In the genomic region with DNA sequence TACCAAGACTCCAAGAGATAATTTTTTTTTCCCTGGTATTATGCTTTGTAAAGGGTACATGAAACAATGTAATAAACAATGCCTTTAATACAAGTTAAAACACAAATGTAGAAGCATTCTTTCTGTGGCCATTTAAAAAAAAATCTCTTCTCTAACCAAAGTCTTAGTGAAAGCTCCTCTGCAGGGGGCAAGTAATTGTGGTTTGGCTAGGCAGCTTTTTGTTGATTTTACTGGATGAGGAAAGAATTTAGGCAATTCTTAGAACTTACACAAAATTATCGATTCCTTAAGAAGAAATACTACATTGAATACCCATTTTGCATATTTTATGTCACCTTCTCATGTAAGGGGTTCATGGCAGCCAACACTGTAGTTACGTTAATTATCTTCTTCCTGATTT, we compare ENCODE assay signal across 31 cellular contexts. TPM values are rescaled to one million over a fixed set of nuclear protein-coding genes. Genes with fewer than 3 reads are reported as not detected.
DNase-seq lines count a peak whose midpoint lies in the region; ATAC-seq and TF ChIP-seq lines count a peak whose summit lies in the region.
"Had no signal": no experiment of that assay in that cellular context is flagged by ENCODE, and none has a peak within 500 bp of the region (broad histone marks: within the 10 kb centered on the region; RNA-seq: fewer than 3 reads in every experiment).

No MANE protein-coding gene starts in this region.

- 0 out of 2 replicates have a peak, but pooled peaks cover 2% of the 10 kb centered on the region for H3K4me1 ChIP-seq in IMR-90 (ENCODE audit: control insufficient read depth, insufficient read depth, low read length)
- no peaks in the 10 kb centered on the region for H3K4me1 ChIP-seq in mesendoderm (ENCODE audit: control insufficient read depth, low read depth, low read length)
- H3K4me1 ChIP-seq: right lobe of liver, tibial artery had no signal

- H3K79me2 ChIP-seq in mesendoderm (ENCODE audit: control insufficient read depth, insufficient read depth, low read length): no peaks in the 10 kb centered on the region

- no peaks in the 10 kb centered on the region for H3K27me3 ChIP-seq in IMR-90 (ENCODE audit: control insufficient read depth, insufficient read depth, low read length)
- H3K27me3 ChIP-seq in mesendoderm (ENCODE audit: insufficient read depth, low read length, poor library complexity): no peaks in the 10 kb centered on the region
- H3K27me3 ChIP-seq: right lobe of liver, tibial artery had no signal

- POLR2A ChIA-PET in IMR-90 (lab: Charles Lee; ENCODE audit: unreplicated experiment): no interaction called here

- intact Hi-C loops in IMR-90 (cut with micrococcal nuclease): no loop called here
- intact Hi-C loops in posterior vena cava (cut with DNase I): no loop called here

- no peak overlapping the region for H2AK9ac ChIP-seq in IMR-90 (replicated peaks; ENCODE audit: low read depth, low read length, poor library complexity)

- no peaks in the 10 kb centered on the region for H4K20me1 ChIP-seq in IMR-90 (ENCODE audit: insufficient read depth, low read length)

- H2BK120ac ChIP-seq in IMR-90 (ENCODE audit: low read depth, low read length) (no peak overlapping the region), mesendoderm (ENCODE audit: low read depth, low read length) (no peak overlapping the region)

- H3K9me1 ChIP-seq in IMR-90 (ENCODE audit: insufficient read depth, low read length): peaks cover 3% of the 10 kb centered on the region; the same call in 1 of the 2 replicates

- H3K14ac ChIP-seq in IMR-90 (replicated peaks; ENCODE audit: low read depth, low read length): no peak overlapping the region

- no peak overlapping the region for H3K23ac ChIP-seq in IMR-90 (ENCODE audit: low read depth, low read length)
- no peak overlapping the region for H3K23ac ChIP-seq in mesendoderm (ENCODE audit: low read length)

- H2AK5ac ChIP-seq in IMR-90 (ENCODE audit: low read depth, low read length): no peak overlapping the region
- H2AK5ac ChIP-seq in mesendoderm (ENCODE audit: low read length): no peak overlapping the region

- WGBS in IMR-90 (ENCODE audit: extremely low coverage in 2 of 2, insufficient read length in 1 of 2), 2 experiments: no CpG with 5 or more reads among the region's 2 CpGs
- no CpG with 5 or more reads among the region's 2 CpGs for WGBS in mesendoderm (ENCODE audit: extremely low coverage, insufficient coverage, low lambda C conversion rate)

- H4K8ac ChIP-seq in IMR-90 (ENCODE audit: low read depth in 2 of 2, low read length in 2 of 2) (no peak overlapping the region), mesendoderm (ENCODE audit: low read depth, low read length) (no peak overlapping the region)

- H3K36me3 ChIP-seq in IMR-90 (ENCODE audit: control insufficient read depth, insufficient read depth, low read length) (peaks cover 8% of the 10 kb centered on the region), mesendoderm (ENCODE audit: control insufficient read depth, insufficient read depth, low read length) (no peaks in the 10 kb centered on the region)

- H2BK5ac ChIP-seq in IMR-90 (ENCODE audit: low read depth, low read length, poor library complexity, severe bottlenecking) (peak overlapping the region; percentile 81), mesendoderm (ENCODE audit: low read length) (no peak overlapping the region)

- no peak overlapping the region; the same call in 1 of the 2 replicates for H4K91ac ChIP-seq in IMR-90 (ENCODE audit: insufficient read depth, low read depth, low read length)

- peak; percentile 77 for ATAC-seq in IMR-90 (ENCODE audit: low read depth)
- ATAC-seq in HG02970 (IDR thresholded peaks at IDR 0.05; ENCODE audit: low FRiP score, unreplicated experiment): no peak
- ATAC-seq in GM19463 (IDR thresholded peaks at IDR 0.05; ENCODE audit: unreplicated experiment): no peak
- ATAC-seq: HepG2; left ventricle myocardium superior; right lobe of liver; stimulated activated naive CD8-positive, alpha-beta T cell treated with anti-CD3 and anti-CD28 coated beads, Interleukin-15, amount 100 ng/mL, for 72 hours had no signal

- dilution Hi-C loops in IMR-90 (cut with HindIII; ENCODE audit: low sequenced_read_pairs, unreplicated experiment): no loop called here

- H3K4me3 ChIP-seq in IMR-90 (ENCODE audit: insufficient read depth, low read depth, low read length) (no peak overlapping the region), cardiac fibroblast (replicated peaks in 1 of 2; ENCODE audit: low read depth in 2 of 2, low read length in 2 of 2) (no peak overlapping the region), mesendoderm (ENCODE audit: low read length) (no peak overlapping the region)
- H3K4me3 ChIP-seq: right lobe of liver, tibial artery had no signal

- H3K18ac ChIP-seq in IMR-90 (ENCODE audit: low read depth, low read length) (no peak overlapping the region), mesendoderm (ENCODE audit: low read length) (no peak overlapping the region)

- no peak for TF ChIP-seq RAD21 in IMR-90 (IDR thresholded peaks at IDR 0.05; ENCODE audit: low read length)

- DNase-seq in A172 (ENCODE audit: low spot score) (peak; percentile 12), IMR-90 (peak; percentile 55), cardiac fibroblast (ENCODE audit: low read depth in 2 of 2) (peak; percentile 26 to 42), mesendoderm (peak; percentile 40), posterior vena cava (ENCODE audit: low spot score) (no peak)
- no peak for DNase-seq in stimulated activated CD4-positive, alpha-beta T cell treated with anti-CD3 and anti-CD28 coated beads, Interleukin-15, amount 100 ng/mL, for 24 hours
- DNase-seq: activated CD4-positive, alpha-beta T cell treated with anti-CD3 and anti-CD28 coated beads, Interleukin-2, amount 10 ng/mL, durations not matched to agents 24 days and 14 days; activated naive CD4-positive, alpha-beta T cell treated with anti-CD3 and anti-CD28 coated beads for 36 hours; activated T-cell treated with anti-CD3 and anti-CD28 coated beads, Interleukin-2, amount 50 U/mL, for 48 hours; DMS53; HCEC 1CT; islet precursor cell; left ventricle myocardium superior; NCI-H1105; NCI-H2081; NCI-H446; NCI-H82; right lobe of liver; stimulated activated naive CD8-positive, alpha-beta T cell treated with anti-CD3 and anti-CD28 coated beads, Interleukin-15, amount 100 ng/mL, for 72 hours; tibial artery had no signal

- H2BK20ac ChIP-seq in IMR-90 (ENCODE audit: low read depth, low read length): no peak overlapping the region

- no peak overlapping the region for H3K4me2 ChIP-seq in IMR-90 (ENCODE audit: low read depth, low read length)
- H3K4me2 ChIP-seq in mesendoderm (ENCODE audit: low read length): no peak overlapping the region

- no peak for TF ChIP-seq POLR2A in IMR-90 (IDR thresholded peaks at IDR 0.05; ENCODE audit: low read depth, low read length)

- H3K27ac ChIP-seq in IMR-90 (ENCODE audit: insufficient read depth, low read length) (peak overlapping the region; percentile 37; the same call in 1 of the 2 replicates), mesendoderm (ENCODE audit: low read depth, low read length) (no peak overlapping the region)
- H3K27ac ChIP-seq: 22Rv1, HL-60, right lobe of liver, tibial artery, VCaP had no signal

- H2BK15ac ChIP-seq in IMR-90 (ENCODE audit: low read depth, low read length) (no peak overlapping the region), mesendoderm (replicated peaks; ENCODE audit: low read depth) (no peak overlapping the region)

- TF ChIP-seq CTCF in IMR-90 (conservative IDR thresholded peaks at IDR 0.05; ENCODE audit: low read depth, low read length) (no peak), cardiac fibroblast (IDR thresholded peaks at IDR 0.05; ENCODE audit: low read depth, low read length) (no peak)

- CTCF ChIA-PET in IMR-90 (lab: Yijun Ruan, JAX): interaction anchor here (0.6 kb wide), 1 partner anchor 148 kb away, joined by 3 read pairs; no protein-coding TSS in a partner anchor

- H4K5ac ChIP-seq in IMR-90 (ENCODE audit: low read depth, low read length) (no peak overlapping the region), mesendoderm (ENCODE audit: low read length) (no peak overlapping the region)

- no peaks in the 10 kb centered on the region for H3K9me3 ChIP-seq in IMR-90 (ENCODE audit: control insufficient read depth, insufficient read depth, low read length)
- H3K9me3 ChIP-seq: right lobe of liver, tibial artery had no signal

- H3K4ac ChIP-seq in IMR-90 (ENCODE audit: low read depth, low read length) (no peak overlapping the region), mesendoderm (ENCODE audit: low read depth, low read length) (no peak overlapping the region)

- BruUV-seq in IMR-90 (replicated peaks; lab: Mats Ljungman, UMichigan): no TSS peak

- peaks cover 16 to 32% of the 10 kb centered on the region in 2 experiments for H3K79me1 ChIP-seq in IMR-90 (ENCODE audit: low read depth in 1 of 2, low read length in 2 of 2)
- H3K79me1 ChIP-seq in mesendoderm (ENCODE audit: low read length): no peaks in the 10 kb centered on the region

- no peak overlapping the region for H2AFZ ChIP-seq in IMR-90 (replicated peaks; ENCODE audit: low read length, poor library complexity)

- in situ Hi-C loops in IMR-90 (cut with MboI; ENCODE audit: low sequenced_read_pairs): no loop called here

- no peak overlapping the region for H3K9ac ChIP-seq in IMR-90 (ENCODE audit: low read depth, low read length)
- H3K9ac ChIP-seq in mesendoderm (ENCODE audit: low read length): no peak overlapping the region

- H3K56ac ChIP-seq in IMR-90 (ENCODE audit: extremely low read depth, insufficient read depth, low read length): no peak overlapping the region
- no peak overlapping the region for H3K56ac ChIP-seq in mesendoderm (ENCODE audit: low read length)

TF ChIP-seq in IMR-90, 13 proteins besides CTCF, POLR2A, EP300 and RAD21 (continues in another document):
- TF ChIP-seq BHLHE40 (IDR thresholded peaks at IDR 0.05; ENCODE audit: low read depth, low read length): no peak
- no peak for TF ChIP-seq NFE2L2 (IDR thresholded peaks at IDR 0.05; ENCODE audit: low read depth, low read length)
- TF ChIP-seq FOS (IDR thresholded peaks at IDR 0.05; ENCODE audit: low read depth, low read length): no peak
- no peak for TF ChIP-seq MAFK (IDR thresholded peaks at IDR 0.05; ENCODE audit: low read depth, low read length)
- TF ChIP-seq CHD1 (IDR thresholded peaks at IDR 0.05; ENCODE audit: low read depth, low read length): no peak

RNA-seq across cellular contexts. Expression of a gene that starts 12.4 kb away (rescaled TPM):
- 17.9 and 23.0 TPM in 2 replicates for total RNA-seq in A172 (2014; rRNA removed; shearing (Covaris generic))
- total RNA-seq in IMR-90 (2012; rRNA removed): 22.4 and 28.1 TPM in 2 replicates
- polyA plus RNA-seq in IMR-90 (2012; rRNA removed): 17.5 and 18.1 TPM in 2 replicates
- 6.0 and 9.4 TPM in 2 replicates for polyA plus RNA-seq in IMR-90 (2012; cell fraction: cytosol; rRNA removed)
- 5.7 and 34.9 TPM in 2 replicates for polyA plus RNA-seq in IMR-90 (2012; cell fraction: nucleus; rRNA removed; ENCODE audit: low replicate concordance)
- 35.6 TPM for polyA plus RNA-seq in mesendoderm (2013, experiment 1 of 2)
- 35.3 TPM for polyA plus RNA-seq in mesendoderm (2013, experiment 2 of 2)
- 10 to 100 TPM; 18.6 to 19.2 TPM for total RNA-seq in posterior vena cava

RNA-seq across cellular contexts. Expression of a gene that starts 38.1 kb away (rescaled TPM):
- total RNA-seq in A172 (2014; rRNA removed; shearing (Covaris generic)): not detected in 2 replicates
- total RNA-seq in IMR-90 (2012; rRNA removed) (not detected in 2 replicates), posterior vena cava (not detected)
- not detected in 2 replicates for polyA plus RNA-seq in IMR-90 (2012; rRNA removed)
- polyA plus RNA-seq in IMR-90 (2012; cell fraction: cytosol; rRNA removed): 0.03 TPM in 1 of 2 replicates, not detected in the other
- polyA plus RNA-seq in IMR-90 (2012; cell fraction: nucleus; rRNA removed; ENCODE audit: low replicate concordance): 0.10 TPM in 1 of 2 replicates, not detected in the other
- not detected for polyA plus RNA-seq in mesendoderm (2013, experiment 1 of 2)
- polyA plus RNA-seq in mesendoderm (2013, experiment 2 of 2): not detected
- total RNA-seq: activated CD4-positive, alpha-beta T cell treated with anti-CD3 and anti-CD28 coated beads, Interleukin-2, amount 10 ng/mL, durations not matched to agents 24 days and 14 days; activated naive CD4-positive, alpha-beta T cell treated with anti-CD3 and anti-CD28 coated beads for 36 hours; cerebellum; epithelial cell of proximal tubule; HepG2; left ventricle myocardium superior; mononuclear cell; OCI-LY7; right lobe of liver had no signal
- polyA plus RNA-seq: BJ, HepG2 had no signal

Comparison
In these comparisons a context has a peak if more than half of its experiments do, and no peak if none do; other contexts are left out.
1. DNase-seq: peak in A172 (single experiment), IMR-90 (single experiment), cardiac fibroblast (2 of 2) and mesendoderm (single experiment); none in posterior vena cava (single experiment) and stimulated activated CD4-positive, alpha-beta T cell treated with anti-CD3 and anti-CD28 coated beads, Interleukin-15, amount 100 ng/mL, for 24 hours (single experiment).